In genomic region chr2:3427272-3427671, GRCh38 we compare ENCODE assay signal across 1 cellular context.
TF ChIP-seq lines count a peak whose summit lies in the region.

No MANE protein-coding gene starts in this region.

TF ChIP-seq in HepG2, 621 proteins besides CTCF, POLR2A, EP300 and RAD21 (continued from another document):
- TF ChIP-seq PAXIP1 (CRISPR knock-in tag; conservative IDR thresholded peaks at IDR 0.05) (no peak), ZFP41 (CRISPR knock-in tag; IDR thresholded peaks at IDR 0.05; ENCODE audit: borderline replicate concordance) (no peak), HMGA1 (CRISPR knock-in tag; conservative IDR thresholded peaks at IDR 0.05) (no peak), ZNF224 (CRISPR knock-in tag; IDR thresholded peaks at IDR 0.05) (no peak), ZNF644 (CRISPR knock-in tag; IDR thresholded peaks at IDR 0.05; ENCODE audit: low read depth) (no peak), ZFP82 (CRISPR knock-in tag; IDR thresholded peaks at IDR 0.05; ENCODE audit: borderline replicate concordance) (no peak), ZNF558 (CRISPR knock-in tag; IDR thresholded peaks at IDR 0.05; ENCODE audit: borderline replicate concordance) (no peak), TP53 (CRISPR knock-in tag; conservative IDR thresholded peaks at IDR 0.05) (no peak), SNAI1 (CRISPR knock-in tag; IDR thresholded peaks at IDR 0.05; ENCODE audit: borderline replicate concordance) (no peak), ZNF205 (CRISPR knock-in tag; IDR thresholded peaks at IDR 0.05) (no peak), ZNF431 (CRISPR knock-in tag; IDR thresholded peaks at IDR 0.05; ENCODE audit: borderline replicate concordance, low read depth) (no peak), FLYWCH1 (CRISPR knock-in tag; IDR thresholded peaks at IDR 0.05) (no peak)
